In genomic region chr9:125423964-125424363, GRCh38 we compare ENCODE assay signal across 29 cellular contexts.
"Had no signal": no experiment of that assay in that cellular context is flagged by ENCODE, and none has a peak within 500 bp of the region (broad histone marks: within the 10 kb centered on the region; RNA-seq: fewer than 3 reads in every experiment).

No MANE protein-coding gene starts in this region.

- H3K9me3 ChIP-seq: left lung, lower lobe of right lung, ovary, right atrium auricular region, stomach, testis, thyroid gland, transverse colon, upper lobe of right lung had no signal

- H3K27ac ChIP-seq: left lung, lower lobe of right lung, neural progenitor cell, right atrium auricular region, skin epidermis, stomach, testis, thyroid gland, transverse colon, upper lobe of right lung had no signal

- H3K9ac ChIP-seq: neural progenitor cell had no signal

- H3K36me3 ChIP-seq: left lung, lower lobe of right lung, neural progenitor cell, ovary, right atrium auricular region, stomach, thyroid gland, transverse colon, upper lobe of right lung had no signal

- H3K4me3 ChIP-seq: left lung, lower lobe of right lung, neural progenitor cell, ovary, right atrium auricular region, skin epidermis, stomach, testis, thyroid gland, transverse colon, upper lobe of right lung had no signal

- ATAC-seq: left colon; left lung; lower lobe of right lung; natural killer cell; sciatic nerve; stimulated activated naive B cell treated with anti-CD40 and anti-IgM and Interleukin-4, amounts not matched to agents 10 μg/mL and 1 μg/mL and 100 μg/mL, for 72 hours; stimulated activated naive CD8-positive, alpha-beta T cell treated with anti-CD3 and anti-CD28 coated beads, Interleukin-15, Interleukin-2, amounts not matched to agents 100 U/mL and 50 U/mL, for 24 hours; upper lobe of right lung had no signal

- H2AFZ ChIP-seq: neural progenitor cell had no signal

- DNase-seq: hippocampal formation; immature natural killer cell; kidney; left colon; lower lobe of right lung; mammary epithelial cell; mesendoderm; naive B cell; natural killer cell; nephron progenitor cell; ovary; stimulated activated CD4-positive, alpha-beta T cell treated with anti-CD3 and anti-CD28 coated beads, Interleukin-12 subunit alpha, Interleukin-12 subunit beta, amount 100 ng/mL, for 4 hours; stimulated activated CD4-positive, alpha-beta T cell treated with anti-CD3 and anti-CD28 coated beads, Interleukin-15, amount 100 ng/mL, for 24 hours; stimulated activated CD4-positive, alpha-beta T cell treated with anti-CD3 and anti-CD28 coated beads, Interleukin-2, amount 100 ng/mL, for 24 hours; stimulated activated CD4-positive, alpha-beta T cell treated with anti-CD3 and anti-CD28 coated beads, Interleukin-4, amount 100 ng/mL, for 1 hour; stimulated activated naive B cell treated with anti-CD40 and anti-IgM and Interleukin-4, amounts not matched to agents 10 μg/mL and 1 μg/mL and 100 μg/mL, for 72 hours; stimulated activated naive CD8-positive, alpha-beta T cell treated with anti-CD3 and anti-CD28 coated beads, Interleukin-15, Interleukin-2, amounts not matched to agents 100 U/mL and 50 U/mL, for 24 hours; stomach; testis; thyroid gland; transverse colon; upper lobe of right lung had no signal

- H3K27me3 ChIP-seq: left lung, neural progenitor cell, ovary, right atrium auricular region, stomach, testis, thyroid gland, transverse colon, upper lobe of right lung had no signal

- H3K4me2 ChIP-seq: neural progenitor cell had no signal

- FAIRE-seq: islet of Langerhans, kidney, urothelium cell line had no signal

- H3K4me1 ChIP-seq: left lung, lower lobe of right lung, neural progenitor cell, right atrium auricular region, stomach, thyroid gland, upper lobe of right lung had no signal
